ENCODE assay signal across 2 cellular contexts in the genomic region with DNA sequence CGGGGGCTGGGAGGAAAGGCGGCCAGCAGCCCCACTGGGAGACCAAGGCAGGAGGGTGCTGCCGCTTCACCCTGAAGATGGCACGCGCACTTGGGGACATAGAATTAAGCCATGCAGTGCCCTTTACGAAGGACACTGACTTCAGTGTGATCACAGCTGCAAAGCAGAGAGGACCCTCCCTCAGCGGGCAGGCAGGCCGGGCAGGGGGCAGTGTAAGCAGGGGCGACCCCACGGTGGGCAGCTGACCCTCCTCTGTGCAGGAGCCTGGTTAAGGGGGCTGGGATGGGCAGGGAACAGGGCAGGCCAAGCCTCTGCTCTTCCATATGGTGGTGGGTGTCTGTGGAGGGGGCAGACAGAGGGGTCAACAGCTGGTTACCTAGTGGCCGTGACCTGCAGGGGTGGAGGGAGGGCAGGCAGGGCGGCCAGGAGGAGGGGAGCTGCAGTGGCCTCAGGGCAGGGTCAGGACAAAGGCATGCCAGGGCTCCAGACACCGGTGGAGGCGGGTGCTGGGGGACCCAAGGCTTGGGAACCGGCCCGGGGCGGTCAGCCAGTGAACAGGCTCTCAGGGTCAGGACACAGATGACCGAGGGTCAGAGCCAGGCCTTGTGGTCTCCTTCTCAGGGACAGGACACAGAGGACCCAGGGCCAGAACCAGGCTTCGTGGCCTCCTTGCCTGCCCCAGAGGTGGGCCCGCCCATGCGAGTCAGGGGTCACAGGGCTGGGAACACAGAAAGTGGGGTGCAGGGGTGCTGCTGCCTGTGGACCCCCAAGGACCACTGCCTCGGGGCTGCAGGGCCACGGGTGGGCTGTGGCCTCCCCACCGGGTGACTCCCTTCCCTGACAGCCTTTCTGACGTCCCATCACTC.
TF ChIP-seq lines count a peak whose summit lies in the region.

No MANE protein-coding gene starts in this region.

TF ChIP-seq in HEK293, 187 proteins besides CTCF, POLR2A, EP300 and RAD21:
- TF ChIP-seq, protein P1, sequence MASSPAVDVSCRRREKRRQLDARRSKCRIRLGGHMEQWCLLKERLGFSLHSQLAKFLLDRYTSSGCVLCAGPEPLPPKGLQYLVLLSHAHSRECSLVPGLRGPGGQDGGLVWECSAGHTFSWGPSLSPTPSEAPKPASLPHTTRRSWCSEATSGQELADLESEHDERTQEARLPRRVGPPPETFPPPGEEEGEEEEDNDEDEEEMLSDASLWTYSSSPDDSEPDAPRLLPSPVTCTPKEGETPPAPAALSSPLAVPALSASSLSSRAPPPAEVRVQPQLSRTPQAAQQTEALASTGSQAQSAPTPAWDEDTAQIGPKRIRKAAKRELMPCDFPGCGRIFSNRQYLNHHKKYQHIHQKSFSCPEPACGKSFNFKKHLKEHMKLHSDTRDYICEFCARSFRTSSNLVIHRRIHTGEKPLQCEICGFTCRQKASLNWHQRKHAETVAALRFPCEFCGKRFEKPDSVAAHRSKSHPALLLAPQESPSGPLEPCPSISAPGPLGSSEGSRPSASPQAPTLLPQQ (tag by site-specific recombination; IDR thresholded peaks at IDR 0.05): 0 out of 2 replicates have a peak, but pooled peaks have one; percentile 50
- TF ChIP-seq ZNF366 (tag by site-specific recombination; conservative IDR thresholded peaks at IDR 0.05) (no peak), BCL11B (tag by site-specific recombination; IDR thresholded peaks at IDR 0.05; ENCODE audit: low read depth) (peak; percentile 35; the same call in 1 of the 2 replicates)
- TF ChIP-seq, protein P2, sequence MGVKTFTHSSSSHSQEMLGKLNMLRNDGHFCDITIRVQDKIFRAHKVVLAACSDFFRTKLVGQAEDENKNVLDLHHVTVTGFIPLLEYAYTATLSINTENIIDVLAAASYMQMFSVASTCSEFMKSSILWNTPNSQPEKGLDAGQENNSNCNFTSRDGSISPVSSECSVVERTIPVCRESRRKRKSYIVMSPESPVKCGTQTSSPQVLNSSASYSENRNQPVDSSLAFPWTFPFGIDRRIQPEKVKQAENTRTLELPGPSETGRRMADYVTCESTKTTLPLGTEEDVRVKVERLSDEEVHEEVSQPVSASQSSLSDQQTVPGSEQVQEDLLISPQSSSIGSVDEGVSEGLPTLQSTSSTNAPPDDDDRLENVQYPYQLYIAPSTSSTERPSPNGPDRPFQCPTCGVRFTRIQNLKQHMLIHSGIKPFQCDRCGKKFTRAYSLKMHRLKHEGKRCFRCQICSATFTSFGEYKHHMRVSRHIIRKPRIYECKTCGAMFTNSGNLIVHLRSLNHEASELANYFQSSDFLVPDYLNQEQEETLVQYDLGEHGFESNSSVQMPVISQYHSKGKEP (tag by site-specific recombination; IDR thresholded peaks at IDR 0.05): no peak

TF ChIP-seq in H1, 55 proteins besides CTCF, POLR2A, EP300 and RAD21:
- no peak for TF ChIP-seq SIRT6 (IDR thresholded peaks at IDR 0.05; ENCODE audit: low read length)
- TF ChIP-seq KDM4A (IDR thresholded peaks at IDR 0.05; ENCODE audit: low read depth, low read length, severe bottlenecking): no peak
- no peak for TF ChIP-seq RNF2 (IDR thresholded peaks at IDR 0.05; ENCODE audit: borderline replicate concordance, low read depth, low read length, missing control alignments, poor library complexity, severe bottlenecking)
- TF ChIP-seq RFX5 (IDR thresholded peaks at IDR 0.05; ENCODE audit: borderline replicate concordance, low read depth, low read length): no peak
- TF ChIP-seq TAF1 (IDR thresholded peaks at IDR 0.05; ENCODE audit: low read depth, low read length): no peak
- no peak for TF ChIP-seq JUN (IDR thresholded peaks at IDR 0.05; ENCODE audit: low read depth, low read length)
- no peak for TF ChIP-seq FOSL1 (IDR thresholded peaks at IDR 0.05; ENCODE audit: insufficient read depth, low read depth, low read length)
- no peak for TF ChIP-seq MAFK (IDR thresholded peaks at IDR 0.05; ENCODE audit: low read depth, low read length)
- no peak for TF ChIP-seq JUND (IDR thresholded peaks at IDR 0.05; ENCODE audit: low read length)
- TF ChIP-seq, protein P3, sequence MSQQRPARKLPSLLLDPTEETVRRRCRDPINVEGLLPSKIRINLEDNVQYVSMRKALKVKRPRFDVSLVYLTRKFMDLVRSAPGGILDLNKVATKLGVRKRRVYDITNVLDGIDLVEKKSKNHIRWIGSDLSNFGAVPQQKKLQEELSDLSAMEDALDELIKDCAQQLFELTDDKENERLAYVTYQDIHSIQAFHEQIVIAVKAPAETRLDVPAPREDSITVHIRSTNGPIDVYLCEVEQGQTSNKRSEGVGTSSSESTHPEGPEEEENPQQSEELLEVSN (IDR thresholded peaks at IDR 0.05): no peak
- TF ChIP-seq SAP30 (IDR thresholded peaks at IDR 0.05; ENCODE audit: insufficient read depth, insufficient replicate concordance, low read length): no peak
- TF ChIP-seq SP2 (IDR thresholded peaks at IDR 0.05; ENCODE audit: low read length): no peak
- no peak for TF ChIP-seq POU5F1 (IDR thresholded peaks at IDR 0.05; ENCODE audit: low read depth, low read length)
- TF ChIP-seq SP4 (IDR thresholded peaks at IDR 0.05; ENCODE audit: low read length): no peak
- TF ChIP-seq PHF8 (conservative IDR thresholded peaks at IDR 0.05; ENCODE audit: low read depth, low read length): no peak
- TF ChIP-seq SIN3A (conservative IDR thresholded peaks at IDR 0.05 in 1 of 2, IDR thresholded peaks at IDR 0.05 in 1 of 2; ENCODE audit: low read depth in 1 of 2, low read length in 2 of 2): no peak
- no peak for TF ChIP-seq TAF7 (optimal IDR thresholded peaks at IDR 0.05; ENCODE audit: borderline replicate concordance, low read depth, low read length)
- TF ChIP-seq EZH2 (IDR thresholded peaks at IDR 0.05; ENCODE audit: low read depth, low read length, severe bottlenecking): no peak
- no peak for TF ChIP-seq NRF1 (IDR thresholded peaks at IDR 0.05; ENCODE audit: low read depth, low read length)
- TF ChIP-seq GTF2F1 (IDR thresholded peaks at IDR 0.05; ENCODE audit: borderline replicate concordance, low read depth, low read length): no peak
TF ChIP-seq in H1: peak in this region for 0.
